In the genomic region with DNA sequence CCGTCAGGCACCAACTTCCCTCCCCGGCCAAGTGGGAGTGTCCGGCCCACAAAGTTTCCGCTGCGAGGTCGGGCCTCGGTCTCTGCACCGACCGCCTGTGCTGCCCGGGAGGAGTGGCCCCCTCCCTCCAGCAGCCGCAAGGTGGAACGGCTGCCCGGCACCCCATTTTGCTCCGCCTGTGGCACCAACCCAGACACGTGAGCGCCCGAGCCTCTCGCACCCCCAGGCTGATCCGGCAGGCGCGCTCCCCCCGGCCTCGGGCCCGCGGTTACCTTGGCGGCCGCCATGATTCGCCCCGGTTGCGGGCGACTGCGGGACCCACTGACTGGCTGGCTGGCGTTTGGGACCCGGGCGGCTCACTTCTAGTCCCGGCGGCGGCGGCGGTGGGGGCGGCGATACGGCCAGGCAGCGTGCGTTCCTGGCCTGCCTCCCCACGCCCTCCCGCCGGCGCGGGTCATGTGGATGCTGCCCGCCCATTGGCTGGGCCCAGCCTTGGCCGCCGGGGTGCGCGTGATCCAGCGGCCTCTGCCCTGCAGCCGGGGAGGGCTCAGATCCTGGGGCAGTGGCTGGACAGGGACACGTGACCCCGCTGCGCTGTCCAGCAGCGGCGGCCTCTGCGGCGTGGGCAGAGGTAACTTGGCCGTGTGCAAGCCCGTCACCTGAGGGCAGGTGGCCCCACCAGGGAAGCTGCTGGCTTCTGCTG, we compare ENCODE assay signal across 8 cellular contexts. TPM values are rescaled to one million over a fixed set of nuclear protein-coding genes. Genes with fewer than 3 reads are reported as not detected.
DNase-seq lines count a peak whose midpoint lies in the region; ATAC-seq, FAIRE-seq and TF ChIP-seq lines count a peak whose summit lies in the region.

A gene with protein sequence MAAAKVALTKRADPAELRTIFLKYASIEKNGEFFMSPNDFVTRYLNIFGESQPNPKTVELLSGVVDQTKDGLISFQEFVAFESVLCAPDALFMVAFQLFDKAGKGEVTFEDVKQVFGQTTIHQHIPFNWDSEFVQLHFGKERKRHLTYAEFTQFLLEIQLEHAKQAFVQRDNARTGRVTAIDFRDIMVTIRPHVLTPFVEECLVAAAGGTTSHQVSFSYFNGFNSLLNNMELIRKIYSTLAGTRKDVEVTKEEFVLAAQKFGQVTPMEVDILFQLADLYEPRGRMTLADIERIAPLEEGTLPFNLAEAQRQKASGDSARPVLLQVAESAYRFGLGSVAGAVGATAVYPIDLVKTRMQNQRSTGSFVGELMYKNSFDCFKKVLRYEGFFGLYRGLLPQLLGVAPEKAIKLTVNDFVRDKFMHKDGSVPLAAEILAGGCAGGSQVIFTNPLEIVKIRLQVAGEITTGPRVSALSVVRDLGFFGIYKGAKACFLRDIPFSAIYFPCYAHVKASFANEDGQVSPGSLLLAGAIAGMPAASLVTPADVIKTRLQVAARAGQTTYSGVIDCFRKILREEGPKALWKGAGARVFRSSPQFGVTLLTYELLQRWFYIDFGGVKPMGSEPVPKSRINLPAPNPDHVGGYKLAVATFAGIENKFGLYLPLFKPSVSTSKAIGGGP (minus strand): TSS at position 429 of the 703 bp plus-strand sequence. CDS start 142 bp downstream, at position 287.

- H3K36me3 Mint-ChIP-seq in activated CD8-positive, alpha-beta T cell treated with anti-CD3 and anti-CD28 coated beads for 36 hours (ENCODE audit: low read depth) = no peaks in the 10 kb centered on the region

- H3K27me3 ChIP-seq in ectodermal cell (ENCODE audit: control insufficient read depth, insufficient read depth, low read length, poor library complexity, severe bottlenecking) (no peaks in the 10 kb centered on the region), lung (ENCODE audit: control insufficient read depth, insufficient read depth) (no peaks in the 10 kb centered on the region)

- peak within 1 kb of the TSS; percentile 81 for H3K4me3 Mint-ChIP-seq in activated CD8-positive, alpha-beta T cell treated with anti-CD3 and anti-CD28 coated beads for 36 hours

- ATAC-seq in HG03442 (IDR thresholded peaks at IDR 0.05; ENCODE audit: unreplicated experiment) = peak; percentile 79
- peak; percentile 69 for ATAC-seq in activated CD8-positive, alpha-beta T cell treated with anti-CD3 and anti-CD28 coated beads for 36 hours
- peak; percentile 99 for ATAC-seq in lung (ENCODE audit: insufficient read depth, low FRiP score)

- H3K27me3 Mint-ChIP-seq in activated CD8-positive, alpha-beta T cell treated with anti-CD3 and anti-CD28 coated beads for 36 hours = peaks cover 2% of the 10 kb centered on the region

- H3K36me3 ChIP-seq in ectodermal cell (ENCODE audit: control insufficient read depth, insufficient read depth, low read length) = no peaks in the 10 kb centered on the region
- no peaks in the 10 kb centered on the region for H3K36me3 ChIP-seq in lung (ENCODE audit: control insufficient read depth in 2 of 2, insufficient read depth in 2 of 2, low read length in 2 of 2)

- H3K9me3 Mint-ChIP-seq in activated CD8-positive, alpha-beta T cell treated with anti-CD3 and anti-CD28 coated beads for 36 hours = no peaks in the 10 kb centered on the region

- intact Hi-C loops in activated CD8-positive, alpha-beta T cell treated with anti-CD3 and anti-CD28 coated beads for 36 hours (cut with micrococcal nuclease) = loop anchor here (2.0 to 10.0 kb wide), 3 partner anchors 17 to 513 kb away; no protein-coding TSS in a partner anchor

- peaks cover 36% of the 10 kb centered on the region for H3K4me1 Mint-ChIP-seq in activated CD8-positive, alpha-beta T cell treated with anti-CD3 and anti-CD28 coated beads for 36 hours (ENCODE audit: low read depth)

- DNase-seq in C1 segment of cervical spinal cord (lab: John Stamatoyannopoulos, UW) (peak; percentile 51 to 96 (median 89)), GM19239 (ENCODE audit: insufficient read length, low spot score) (peak; percentile 66), NCI-H774 (lab: John Stamatoyannopoulos, UW) (peak; percentile 91), lung (ENCODE audit: low spot score) (peak; percentile 94)
- DNase-seq in activated CD8-positive, alpha-beta T cell treated with anti-CD3 and anti-CD28 coated beads for 36 hours = peak; percentile 73
- DNase-seq in stimulated activated CD8-positive, alpha-beta memory T cell treated with anti-CD3 and anti-CD28 coated beads, Interleukin-12 subunit alpha, Interleukin-12 subunit beta, amount 100 ng/mL, for 1 hour (ENCODE audit: low read depth) = peak; percentile 25

- H3K4me3 ChIP-seq in ectodermal cell (ENCODE audit: insufficient read depth, low read depth, low read length) = peak within 1 kb of the TSS; percentile 86
- peak within 1 kb of the TSS; percentile 88 for H3K4me3 ChIP-seq in lung

- CTCF ChIA-PET in activated CD8-positive, alpha-beta T cell treated with anti-CD3 and anti-CD28 coated beads for 36 hours (lab: Charles Lee) = no interaction called here

- H3K27ac ChIP-seq in ectodermal cell (ENCODE audit: insufficient read depth, low read depth, low read length, poor library complexity, severe bottlenecking) (peak within 1 kb of the TSS; percentile 85), lung (ENCODE audit: low read depth in 1 of 2, low read length in 1 of 2) (peak within 1 kb of the TSS; percentile 94)

- 0% methylated on average over 66 of the region's 66 CpGs for WGBS in ectodermal cell, 2 experiments
- WGBS in lung, 2 donors = 0% methylated on average over 54 to 66 of the region's 66 CpGs

- TF ChIP-seq CTCF in activated CD8-positive, alpha-beta T cell treated with anti-CD3 and anti-CD28 coated beads for 36 hours (IDR thresholded peaks at IDR 0.05) = no peak
- TF ChIP-seq CTCF in lung (IDR thresholded peaks at IDR 0.05; ENCODE audit: control extremely low read depth, extremely low read depth) = no peak

- peak; percentile 70 for FAIRE-seq in GM19239 (lab: Jason Lieb, UNC)

- POLR2A ChIA-PET in activated CD8-positive, alpha-beta T cell treated with anti-CD3 and anti-CD28 coated beads for 36 hours (lab: Charles Lee) = interaction anchor here (0.8 to 1.3 kb wide), 2 partner anchors 12 to 17 kb away, joined by 3 to 5 read pairs; no protein-coding TSS in a partner anchor

- H3K4me1 ChIP-seq in ectodermal cell (ENCODE audit: control insufficient read depth, insufficient read depth, low read length) = no peaks in the 10 kb centered on the region
- H3K4me1 ChIP-seq in lung (ENCODE audit: control insufficient read depth in 2 of 2, insufficient read depth in 2 of 2, low read length in 2 of 2) = peaks cover 4 to 11% of the 10 kb centered on the region in 2 donors

- H3K27ac Mint-ChIP-seq in activated CD8-positive, alpha-beta T cell treated with anti-CD3 and anti-CD28 coated beads for 36 hours = peak within 1 kb of the TSS; percentile 96

- H3K9me3 ChIP-seq in ectodermal cell (ENCODE audit: control insufficient read depth, low read length) (no peaks in the 10 kb centered on the region), lung (ENCODE audit: control insufficient read depth in 2 of 2, insufficient read depth in 1 of 2, low read length in 1 of 2) (no peaks in the 10 kb centered on the region)

RNA-seq across cellular contexts. Expression of the gene that starts here (rescaled TPM):
- 1 to 10 TPM; 7.3 to 9.0 TPM for total RNA-seq in activated CD8-positive, alpha-beta T cell treated with anti-CD3 and anti-CD28 coated beads for 36 hours
- polyA plus RNA-seq in ectodermal cell (2013, experiment 1 of 4) = 82.7 TPM
- 80.2 TPM for polyA plus RNA-seq in ectodermal cell (2013, experiment 2 of 4)
- polyA plus RNA-seq in ectodermal cell (2013, experiment 3 of 4) = 51.3 TPM
- polyA plus RNA-seq in ectodermal cell (2013, experiment 4 of 4) = 54.9 TPM
- 10 to 100 TPM; 23.0 to 40.8 TPM for total RNA-seq in lung
- polyA plus RNA-seq in lung = 10 to 100 TPM in 1 of 2 donors, 1 to 10 TPM in 1; 7.8 to 16.1 TPM

Comparison
In these comparisons a context has a peak if more than half of its experiments do, and no peak if none do; other contexts are left out.
1. Peak in every context shown above with its lines: DNase-seq, ATAC-seq, H3K4me3 ChIP-seq and H3K27ac ChIP-seq.
2. DNase-seq: peak in every context shown above with its lines; median percentile 94 in lung; 91 in NCI-H774; 89 in C1 segment of cervical spinal cord; 73 in activated CD8-positive, alpha-beta T cell treated with anti-CD3 and anti-CD28 coated beads for 36 hours; 66 in GM19239; 25 in stimulated activated CD8-positive, alpha-beta memory T cell treated with anti-CD3 and anti-CD28 coated beads, Interleukin-12 subunit alpha, Interleukin-12 subunit beta, amount 100 ng/mL, for 1 hour.